1 cellular context compared by ENCODE assay signal in the genomic region with DNA sequence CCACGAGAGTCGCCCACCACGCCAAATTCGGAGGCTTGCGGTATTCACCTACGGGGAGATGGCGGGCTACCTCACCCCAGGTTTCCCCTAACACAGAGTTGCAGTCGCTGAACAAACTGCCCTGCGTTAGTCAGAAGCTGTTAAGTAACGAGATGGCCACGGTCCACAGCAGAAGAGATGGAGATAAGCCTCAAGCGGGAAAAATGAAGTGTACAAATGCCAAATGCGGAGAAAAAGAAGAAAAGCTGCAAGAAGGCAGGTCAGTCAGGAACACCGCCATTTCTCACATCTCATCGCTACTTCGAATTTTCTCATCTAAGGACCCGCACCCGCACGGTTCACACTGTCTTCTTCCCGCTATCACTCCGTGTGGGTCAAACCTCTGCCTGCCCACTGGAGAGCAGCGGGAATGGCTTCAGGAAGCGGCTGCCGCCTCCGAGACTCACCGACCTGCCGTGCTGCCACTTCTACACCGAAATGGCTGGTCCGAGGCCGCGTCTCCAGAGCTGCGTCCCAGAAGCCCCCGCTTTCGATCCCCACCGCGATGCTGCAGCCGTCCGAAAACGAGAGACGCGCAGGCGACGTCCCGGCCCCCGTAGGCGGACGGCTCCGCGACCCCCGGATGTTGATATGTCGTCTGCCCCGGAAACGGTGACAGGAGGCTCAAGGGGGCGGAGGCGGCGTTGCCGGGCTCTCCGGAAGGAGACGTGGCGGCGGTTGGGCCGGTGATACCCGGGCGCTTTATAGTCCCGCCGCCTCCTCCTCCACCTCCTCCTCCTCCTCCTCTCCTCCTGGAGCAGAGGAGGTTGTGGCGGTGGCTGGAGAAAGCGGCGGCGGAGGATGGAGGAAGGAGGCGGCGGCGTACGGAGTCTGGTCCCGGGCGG.
A peak's percentile ranks its signal among the peaks of the same experiment; 100 is the strongest.
TF ChIP-seq lines count a peak whose summit lies in the region.

A gene with protein sequence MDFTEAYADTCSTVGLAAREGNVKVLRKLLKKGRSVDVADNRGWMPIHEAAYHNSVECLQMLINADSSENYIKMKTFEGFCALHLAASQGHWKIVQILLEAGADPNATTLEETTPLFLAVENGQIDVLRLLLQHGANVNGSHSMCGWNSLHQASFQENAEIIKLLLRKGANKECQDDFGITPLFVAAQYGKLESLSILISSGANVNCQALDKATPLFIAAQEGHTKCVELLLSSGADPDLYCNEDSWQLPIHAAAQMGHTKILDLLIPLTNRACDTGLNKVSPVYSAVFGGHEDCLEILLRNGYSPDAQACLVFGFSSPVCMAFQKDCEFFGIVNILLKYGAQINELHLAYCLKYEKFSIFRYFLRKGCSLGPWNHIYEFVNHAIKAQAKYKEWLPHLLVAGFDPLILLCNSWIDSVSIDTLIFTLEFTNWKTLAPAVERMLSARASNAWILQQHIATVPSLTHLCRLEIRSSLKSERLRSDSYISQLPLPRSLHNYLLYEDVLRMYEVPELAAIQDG (minus strand): TSS at position 583 of the 884 bp plus-strand sequence. CDS start 21,381 bp downstream, outside the sequence.
A gene with protein sequence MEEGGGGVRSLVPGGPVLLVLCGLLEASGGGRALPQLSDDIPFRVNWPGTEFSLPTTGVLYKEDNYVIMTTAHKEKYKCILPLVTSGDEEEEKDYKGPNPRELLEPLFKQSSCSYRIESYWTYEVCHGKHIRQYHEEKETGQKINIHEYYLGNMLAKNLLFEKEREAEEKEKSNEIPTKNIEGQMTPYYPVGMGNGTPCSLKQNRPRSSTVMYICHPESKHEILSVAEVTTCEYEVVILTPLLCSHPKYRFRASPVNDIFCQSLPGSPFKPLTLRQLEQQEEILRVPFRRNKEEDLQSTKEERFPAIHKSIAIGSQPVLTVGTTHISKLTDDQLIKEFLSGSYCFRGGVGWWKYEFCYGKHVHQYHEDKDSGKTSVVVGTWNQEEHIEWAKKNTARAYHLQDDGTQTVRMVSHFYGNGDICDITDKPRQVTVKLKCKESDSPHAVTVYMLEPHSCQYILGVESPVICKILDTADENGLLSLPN (plus strand): TSS at position 674 of the 884 bp plus-strand sequence. CDS start 167 bp downstream, at position 841.

TF ChIP-seq in HepG2, 621 proteins besides CTCF, POLR2A, EP300 and RAD21 (continued from another document and continues in another):
- TF ChIP-seq, protein P1, sequence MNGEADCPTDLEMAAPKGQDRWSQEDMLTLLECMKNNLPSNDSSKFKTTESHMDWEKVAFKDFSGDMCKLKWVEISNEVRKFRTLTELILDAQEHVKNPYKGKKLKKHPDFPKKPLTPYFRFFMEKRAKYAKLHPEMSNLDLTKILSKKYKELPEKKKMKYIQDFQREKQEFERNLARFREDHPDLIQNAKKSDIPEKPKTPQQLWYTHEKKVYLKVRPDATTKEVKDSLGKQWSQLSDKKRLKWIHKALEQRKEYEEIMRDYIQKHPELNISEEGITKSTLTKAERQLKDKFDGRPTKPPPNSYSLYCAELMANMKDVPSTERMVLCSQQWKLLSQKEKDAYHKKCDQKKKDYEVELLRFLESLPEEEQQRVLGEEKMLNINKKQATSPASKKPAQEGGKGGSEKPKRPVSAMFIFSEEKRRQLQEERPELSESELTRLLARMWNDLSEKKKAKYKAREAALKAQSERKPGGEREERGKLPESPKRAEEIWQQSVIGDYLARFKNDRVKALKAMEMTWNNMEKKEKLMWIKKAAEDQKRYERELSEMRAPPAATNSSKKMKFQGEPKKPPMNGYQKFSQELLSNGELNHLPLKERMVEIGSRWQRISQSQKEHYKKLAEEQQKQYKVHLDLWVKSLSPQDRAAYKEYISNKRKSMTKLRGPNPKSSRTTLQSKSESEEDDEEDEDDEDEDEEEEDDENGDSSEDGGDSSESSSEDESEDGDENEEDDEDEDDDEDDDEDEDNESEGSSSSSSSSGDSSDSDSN (CRISPR knock-in tag; IDR thresholded peaks at IDR 0.05) = peak; percentile 95
- TF ChIP-seq ZNF781 (CRISPR knock-in tag; IDR thresholded peaks at IDR 0.05; ENCODE audit: borderline replicate concordance, not compliant biosample characterization) (peak; percentile 82), SNRNP70 (IDR thresholded peaks at IDR 0.05; ENCODE audit: low read depth, low read length) (no peak), ZNF564 (CRISPR knock-in tag; IDR thresholded peaks at IDR 0.05) (no peak; the same call in 1 of the 2 replicates), ZFP90 (CRISPR knock-in tag; IDR thresholded peaks at IDR 0.05; ENCODE audit: borderline replicate concordance) (peak; percentile 95), HNRNPLL (IDR thresholded peaks at IDR 0.05; ENCODE audit: low read depth, low read length, poor library complexity, severe bottlenecking) (peak; percentile 86), ZNF7 (CRISPR knock-in tag; IDR thresholded peaks at IDR 0.05) (0 out of 2 replicates have a peak, but pooled peaks have one; percentile 2), ZSCAN22 (CRISPR knock-in tag; IDR thresholded peaks at IDR 0.05) (no peak), ZNF34 (CRISPR knock-in tag; IDR thresholded peaks at IDR 0.05; ENCODE audit: borderline replicate concordance) (no peak; the same call in 1 of the 2 replicates), ZNF570 (CRISPR knock-in tag; IDR thresholded peaks at IDR 0.05; ENCODE audit: borderline replicate concordance) (0 out of 2 replicates have a peak, but pooled peaks have one; percentile 50), ZNF569 (CRISPR knock-in tag; IDR thresholded peaks at IDR 0.05; ENCODE audit: borderline replicate concordance) (no peak), ZFP37 (CRISPR knock-in tag; IDR thresholded peaks at IDR 0.05; ENCODE audit: borderline replicate concordance) (0 out of 2 replicates have a peak, but pooled peaks have one; percentile 75), ARNT (IDR thresholded peaks at IDR 0.05) (no peak), ZFAT (CRISPR knock-in tag; conservative IDR thresholded peaks at IDR 0.05) (no peak), NFYC (CRISPR knock-in tag; IDR thresholded peaks at IDR 0.05) (peak; percentile 59; the same call in 1 of the 2 replicates), ATM (IDR thresholded peaks at IDR 0.05; ENCODE audit: borderline replicate concordance) (no peak), GPN1 (CRISPR knock-in tag; IDR thresholded peaks at IDR 0.05; ENCODE audit: borderline replicate concordance) (no peak), PHF5A (CRISPR knock-in tag; IDR thresholded peaks at IDR 0.05; ENCODE audit: low read depth, unreplicated experiment) (peak; percentile 92), SIN3B (IDR thresholded peaks at IDR 0.05; ENCODE audit: low read length) (peak; percentile 66; the same call in 1 of the 2 replicates), PRMT3 (CRISPR knock-in tag; IDR thresholded peaks at IDR 0.05; ENCODE audit: borderline replicate concordance, low read depth) (no peak), KLF6 (CRISPR knock-in tag; IDR thresholded peaks at IDR 0.05) (peak; percentile 99)
- TF ChIP-seq, protein P2, sequence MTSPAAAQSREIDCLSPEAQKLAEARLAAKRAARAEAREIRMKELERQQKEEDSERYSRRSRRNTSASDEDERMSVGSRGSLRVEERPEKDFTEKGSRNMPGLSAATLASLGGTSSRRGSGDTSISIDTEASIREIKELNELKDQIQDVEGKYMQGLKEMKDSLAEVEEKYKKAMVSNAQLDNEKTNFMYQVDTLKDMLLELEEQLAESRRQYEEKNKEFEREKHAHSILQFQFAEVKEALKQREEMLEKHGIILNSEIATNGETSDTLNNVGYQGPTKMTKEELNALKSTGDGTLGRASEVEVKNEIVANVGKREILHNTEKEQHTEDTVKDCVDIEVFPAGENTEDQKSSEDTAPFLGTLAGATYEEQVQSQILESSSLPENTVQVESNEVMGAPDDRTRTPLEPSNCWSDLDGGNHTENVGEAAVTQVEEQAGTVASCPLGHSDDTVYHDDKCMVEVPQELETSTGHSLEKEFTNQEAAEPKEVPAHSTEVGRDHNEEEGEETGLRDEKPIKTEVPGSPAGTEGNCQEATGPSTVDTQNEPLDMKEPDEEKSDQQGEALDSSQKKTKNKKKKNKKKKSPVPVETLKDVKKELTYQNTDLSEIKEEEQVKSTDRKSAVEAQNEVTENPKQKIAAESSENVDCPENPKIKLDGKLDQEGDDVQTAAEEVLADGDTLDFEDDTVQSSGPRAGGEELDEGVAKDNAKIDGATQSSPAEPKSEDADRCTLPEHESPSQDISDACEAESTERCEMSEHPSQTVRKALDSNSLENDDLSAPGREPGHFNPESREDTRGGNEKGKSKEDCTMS (CRISPR knock-in tag; conservative IDR thresholded peaks at IDR 0.05) = no peak
- TF ChIP-seq, protein P3, sequence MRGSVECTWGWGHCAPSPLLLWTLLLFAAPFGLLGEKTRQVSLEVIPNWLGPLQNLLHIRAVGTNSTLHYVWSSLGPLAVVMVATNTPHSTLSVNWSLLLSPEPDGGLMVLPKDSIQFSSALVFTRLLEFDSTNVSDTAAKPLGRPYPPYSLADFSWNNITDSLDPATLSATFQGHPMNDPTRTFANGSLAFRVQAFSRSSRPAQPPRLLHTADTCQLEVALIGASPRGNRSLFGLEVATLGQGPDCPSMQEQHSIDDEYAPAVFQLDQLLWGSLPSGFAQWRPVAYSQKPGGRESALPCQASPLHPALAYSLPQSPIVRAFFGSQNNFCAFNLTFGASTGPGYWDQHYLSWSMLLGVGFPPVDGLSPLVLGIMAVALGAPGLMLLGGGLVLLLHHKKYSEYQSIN (CRISPR knock-in tag; IDR thresholded peaks at IDR 0.05; ENCODE audit: borderline replicate concordance) = no peak
- TF ChIP-seq, protein P4, sequence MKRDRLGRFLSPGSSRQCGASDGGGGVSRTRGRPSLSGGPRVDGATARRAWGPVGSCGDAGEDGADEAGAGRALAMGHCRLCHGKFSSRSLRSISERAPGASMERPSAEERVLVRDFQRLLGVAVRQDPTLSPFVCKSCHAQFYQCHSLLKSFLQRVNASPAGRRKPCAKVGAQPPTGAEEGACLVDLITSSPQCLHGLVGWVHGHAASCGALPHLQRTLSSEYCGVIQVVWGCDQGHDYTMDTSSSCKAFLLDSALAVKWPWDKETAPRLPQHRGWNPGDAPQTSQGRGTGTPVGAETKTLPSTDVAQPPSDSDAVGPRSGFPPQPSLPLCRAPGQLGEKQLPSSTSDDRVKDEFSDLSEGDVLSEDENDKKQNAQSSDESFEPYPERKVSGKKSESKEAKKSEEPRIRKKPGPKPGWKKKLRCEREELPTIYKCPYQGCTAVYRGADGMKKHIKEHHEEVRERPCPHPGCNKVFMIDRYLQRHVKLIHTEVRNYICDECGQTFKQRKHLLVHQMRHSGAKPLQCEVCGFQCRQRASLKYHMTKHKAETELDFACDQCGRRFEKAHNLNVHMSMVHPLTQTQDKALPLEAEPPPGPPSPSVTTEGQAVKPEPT (CRISPR knock-in tag; IDR thresholded peaks at IDR 0.05; ENCODE audit: low read depth) = no peak; the same call in none of the 2 replicates
- TF ChIP-seq, protein P5, sequence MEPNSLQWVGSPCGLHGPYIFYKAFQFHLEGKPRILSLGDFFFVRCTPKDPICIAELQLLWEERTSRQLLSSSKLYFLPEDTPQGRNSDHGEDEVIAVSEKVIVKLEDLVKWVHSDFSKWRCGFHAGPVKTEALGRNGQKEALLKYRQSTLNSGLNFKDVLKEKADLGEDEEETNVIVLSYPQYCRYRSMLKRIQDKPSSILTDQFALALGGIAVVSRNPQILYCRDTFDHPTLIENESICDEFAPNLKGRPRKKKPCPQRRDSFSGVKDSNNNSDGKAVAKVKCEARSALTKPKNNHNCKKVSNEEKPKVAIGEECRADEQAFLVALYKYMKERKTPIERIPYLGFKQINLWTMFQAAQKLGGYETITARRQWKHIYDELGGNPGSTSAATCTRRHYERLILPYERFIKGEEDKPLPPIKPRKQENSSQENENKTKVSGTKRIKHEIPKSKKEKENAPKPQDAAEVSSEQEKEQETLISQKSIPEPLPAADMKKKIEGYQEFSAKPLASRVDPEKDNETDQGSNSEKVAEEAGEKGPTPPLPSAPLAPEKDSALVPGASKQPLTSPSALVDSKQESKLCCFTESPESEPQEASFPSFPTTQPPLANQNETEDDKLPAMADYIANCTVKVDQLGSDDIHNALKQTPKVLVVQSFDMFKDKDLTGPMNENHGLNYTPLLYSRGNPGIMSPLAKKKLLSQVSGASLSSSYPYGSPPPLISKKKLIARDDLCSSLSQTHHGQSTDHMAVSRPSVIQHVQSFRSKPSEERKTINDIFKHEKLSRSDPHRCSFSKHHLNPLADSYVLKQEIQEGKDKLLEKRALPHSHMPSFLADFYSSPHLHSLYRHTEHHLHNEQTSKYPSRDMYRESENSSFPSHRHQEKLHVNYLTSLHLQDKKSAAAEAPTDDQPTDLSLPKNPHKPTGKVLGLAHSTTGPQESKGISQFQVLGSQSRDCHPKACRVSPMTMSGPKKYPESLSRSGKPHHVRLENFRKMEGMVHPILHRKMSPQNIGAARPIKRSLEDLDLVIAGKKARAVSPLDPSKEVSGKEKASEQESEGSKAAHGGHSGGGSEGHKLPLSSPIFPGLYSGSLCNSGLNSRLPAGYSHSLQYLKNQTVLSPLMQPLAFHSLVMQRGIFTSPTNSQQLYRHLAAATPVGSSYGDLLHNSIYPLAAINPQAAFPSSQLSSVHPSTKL (CRISPR knock-in tag; IDR thresholded peaks at IDR 0.05) = peak; percentile 83
- TF ChIP-seq, protein P6, sequence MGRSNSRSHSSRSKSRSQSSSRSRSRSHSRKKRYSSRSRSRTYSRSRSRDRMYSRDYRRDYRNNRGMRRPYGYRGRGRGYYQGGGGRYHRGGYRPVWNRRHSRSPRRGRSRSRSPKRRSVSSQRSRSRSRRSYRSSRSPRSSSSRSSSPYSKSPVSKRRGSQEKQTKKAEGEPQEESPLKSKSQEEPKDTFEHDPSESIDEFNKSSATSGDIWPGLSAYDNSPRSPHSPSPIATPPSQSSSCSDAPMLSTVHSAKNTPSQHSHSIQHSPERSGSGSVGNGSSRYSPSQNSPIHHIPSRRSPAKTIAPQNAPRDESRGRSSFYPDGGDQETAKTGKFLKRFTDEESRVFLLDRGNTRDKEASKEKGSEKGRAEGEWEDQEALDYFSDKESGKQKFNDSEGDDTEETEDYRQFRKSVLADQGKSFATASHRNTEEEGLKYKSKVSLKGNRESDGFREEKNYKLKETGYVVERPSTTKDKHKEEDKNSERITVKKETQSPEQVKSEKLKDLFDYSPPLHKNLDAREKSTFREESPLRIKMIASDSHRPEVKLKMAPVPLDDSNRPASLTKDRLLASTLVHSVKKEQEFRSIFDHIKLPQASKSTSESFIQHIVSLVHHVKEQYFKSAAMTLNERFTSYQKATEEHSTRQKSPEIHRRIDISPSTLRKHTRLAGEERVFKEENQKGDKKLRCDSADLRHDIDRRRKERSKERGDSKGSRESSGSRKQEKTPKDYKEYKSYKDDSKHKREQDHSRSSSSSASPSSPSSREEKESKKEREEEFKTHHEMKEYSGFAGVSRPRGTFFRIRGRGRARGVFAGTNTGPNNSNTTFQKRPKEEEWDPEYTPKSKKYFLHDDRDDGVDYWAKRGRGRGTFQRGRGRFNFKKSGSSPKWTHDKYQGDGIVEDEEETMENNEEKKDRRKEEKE (IDR thresholded peaks at IDR 0.05) = no peak
- TF ChIP-seq, protein P7, sequence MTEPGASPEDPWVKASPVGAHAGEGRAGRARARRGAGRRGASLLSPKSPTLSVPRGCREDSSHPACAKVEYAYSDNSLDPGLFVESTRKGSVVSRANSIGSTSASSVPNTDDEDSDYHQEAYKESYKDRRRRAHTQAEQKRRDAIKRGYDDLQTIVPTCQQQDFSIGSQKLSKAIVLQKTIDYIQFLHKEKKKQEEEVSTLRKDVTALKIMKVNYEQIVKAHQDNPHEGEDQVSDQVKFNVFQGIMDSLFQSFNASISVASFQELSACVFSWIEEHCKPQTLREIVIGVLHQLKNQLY (CRISPR knock-in tag; IDR thresholded peaks at IDR 0.05) = peak; percentile 63; the same call in 1 of the 2 replicates
- TF ChIP-seq, protein P8, sequence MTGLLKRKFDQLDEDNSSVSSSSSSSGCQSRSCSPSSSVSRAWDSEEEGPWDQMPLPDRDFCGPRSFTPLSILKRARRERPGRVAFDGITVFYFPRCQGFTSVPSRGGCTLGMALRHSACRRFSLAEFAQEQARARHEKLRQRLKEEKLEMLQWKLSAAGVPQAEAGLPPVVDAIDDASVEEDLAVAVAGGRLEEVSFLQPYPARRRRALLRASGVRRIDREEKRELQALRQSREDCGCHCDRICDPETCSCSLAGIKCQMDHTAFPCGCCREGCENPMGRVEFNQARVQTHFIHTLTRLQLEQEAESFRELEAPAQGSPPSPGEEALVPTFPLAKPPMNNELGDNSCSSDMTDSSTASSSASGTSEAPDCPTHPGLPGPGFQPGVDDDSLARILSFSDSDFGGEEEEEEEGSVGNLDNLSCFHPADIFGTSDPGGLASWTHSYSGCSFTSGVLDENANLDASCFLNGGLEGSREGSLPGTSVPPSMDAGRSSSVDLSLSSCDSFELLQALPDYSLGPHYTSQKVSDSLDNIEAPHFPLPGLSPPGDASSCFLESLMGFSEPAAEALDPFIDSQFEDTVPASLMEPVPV (CRISPR knock-in tag; IDR thresholded peaks at IDR 0.05) = peak; percentile 97
